ENCODE assay signal across 10 cellular contexts in the genomic region with DNA sequence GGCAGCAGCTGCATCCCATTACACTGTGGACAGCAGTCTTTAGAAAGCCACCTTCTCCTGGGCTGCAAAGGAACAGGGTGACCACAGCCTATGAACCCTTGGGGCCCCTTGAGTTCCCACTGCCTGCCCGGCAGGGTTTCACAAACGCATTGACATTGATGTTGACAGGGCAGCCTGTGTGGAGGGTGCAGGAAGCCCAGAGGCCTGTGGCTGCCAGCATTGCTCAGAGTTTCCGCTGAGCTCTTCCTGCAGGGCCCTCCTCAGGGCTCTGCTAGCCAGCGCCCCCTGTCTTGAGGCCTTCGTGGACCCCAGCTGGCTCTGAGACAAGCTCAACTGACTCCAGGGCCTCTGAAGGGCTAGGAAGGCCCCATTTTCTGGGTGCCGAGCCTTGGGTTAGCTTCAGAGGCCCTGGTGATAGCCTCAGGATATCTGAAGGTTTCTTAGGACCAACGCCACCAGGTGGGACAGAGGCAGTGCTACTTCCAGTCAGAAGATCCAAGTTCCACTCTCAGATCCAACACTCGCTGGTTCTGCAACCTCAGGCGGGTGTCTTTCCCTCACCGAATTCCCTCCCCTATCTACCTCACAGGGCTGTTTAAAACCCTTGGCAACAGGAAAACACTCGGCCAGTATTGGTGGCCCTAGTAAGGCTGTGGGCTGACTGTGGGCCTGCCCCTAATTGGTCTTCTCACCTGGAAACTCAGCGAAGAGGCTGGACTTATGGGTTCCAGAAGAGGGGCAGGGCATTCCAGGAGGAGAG. TPM values are rescaled to one million over a fixed set of nuclear protein-coding genes. Genes with fewer than 3 reads are reported as not detected.
DNase-seq lines count a peak whose midpoint lies in the region; ATAC-seq, FAIRE-seq and TF ChIP-seq lines count a peak whose summit lies in the region.
"Had no signal": no experiment of that assay in that cellular context is flagged by ENCODE, and none has a peak within 500 bp of the region (broad histone marks: within the 10 kb centered on the region; RNA-seq: fewer than 3 reads in every experiment).

No MANE protein-coding gene starts in this region.

- H3K9me3 Mint-ChIP-seq in activated T-helper 17 cell treated with anti-CD3 and anti-CD28 coated beads, Interleukin-2, amount 50 U/mL, for 72 hours: no peaks in the 10 kb centered on the region
- H3K9me3 Mint-ChIP-seq: IgD-negative memory B cell had no signal

- H3K36me3 ChIP-seq in HEK293 (ENCODE audit: control insufficient read depth in 2 of 2, insufficient read depth in 1 of 2, low read length in 2 of 2): no peaks in the 10 kb centered on the region
- no peaks in the 10 kb centered on the region for H3K36me3 ChIP-seq in PC-9 (ENCODE audit: low read depth)
- H3K36me3 ChIP-seq in cardiac muscle cell: no peaks in the 10 kb centered on the region

- CTCF ChIA-PET in HEK293 (lab: Yijun Ruan, JAX) (interaction anchor here (0.6 to 7.7 kb wide), 14 partner anchors 11 to 239 kb away, joined by 3 to 68 read pairs (median 4); a partner anchor contains a TSS), PC-9 (lab: Charles Lee) (interaction anchor here (1.1 to 3.3 kb wide), 10 partner anchors 9 to 220 kb away, joined by 3 to 19 read pairs (median 6); a partner anchor contains a TSS)

- no peak overlapping the region for H3K27ac ChIP-seq in HEK293 (ENCODE audit: extremely low read depth, low read depth, low read length)
- peak overlapping the region; percentile 95 for H3K27ac ChIP-seq in PC-9
- H3K27ac ChIP-seq in cardiac muscle cell: peak overlapping the region; percentile 66

- no peaks in the 10 kb centered on the region for H3K9me2 ChIP-seq in PC-9 (ENCODE audit: insufficient read depth)

- H3K79me2 ChIP-seq in PC-9 (ENCODE audit: low read depth): peaks cover 21% of the 10 kb centered on the region

- peak; percentile 93 for ATAC-seq in activated T-helper 17 cell treated with anti-CD3 and anti-CD28 coated beads, Interleukin-2, amount 50 U/mL, for 72 hours (replicated peaks)

- H3K4me1 ChIP-seq in HEK293 (ENCODE audit: control insufficient read depth, insufficient read depth, low read length) (peaks cover 3% of the 10 kb centered on the region; the same call in 1 of the 2 replicates), PC-9 (replicated peaks; ENCODE audit: insufficient read depth) (peaks cover 94% of the 10 kb centered on the region), cardiac muscle cell (ENCODE audit: low read depth) (peaks cover 60% of the 10 kb centered on the region)

- no peak for FAIRE-seq in urothelium cell line (lab: Jason Lieb, UNC)

- H3K27me3 ChIP-seq in PC-9 (ENCODE audit: insufficient read depth, low read depth) (no peaks in the 10 kb centered on the region), cardiac muscle cell (no peaks in the 10 kb centered on the region)

- BruUV-seq in PC-9 (replicated peaks; lab: Mats Ljungman, UMichigan): TSS peak; percentile 64

- TF ChIP-seq CTCF in HEK293 (tag by site-specific recombination; IDR thresholded peaks at IDR 0.05): peak; percentile 38; the same call in 1 of the 2 replicates
- TF ChIP-seq CTCF in PC-9 (conservative IDR thresholded peaks at IDR 0.05): peak; percentile 61
- TF ChIP-seq CTCF in cardiac muscle cell (IDR thresholded peaks at IDR 0.05; ENCODE audit: low read depth, low read length): peak; percentile 68

- H3K27ac Mint-ChIP-seq in activated T-helper 17 cell treated with anti-CD3 and anti-CD28 coated beads, Interleukin-2, amount 50 U/mL, for 72 hours: peak overlapping the region; percentile 91

- no peaks in the 10 kb centered on the region for H3K27me3 Mint-ChIP-seq in activated T-helper 17 cell treated with anti-CD3 and anti-CD28 coated beads, Interleukin-2, amount 50 U/mL, for 72 hours

- peak overlapping the region; percentile 76 for H3K4me2 ChIP-seq in PC-9

- DNase-seq in Daoy (ENCODE audit: low read depth) (peak; percentile 74), PC-9 (peak; percentile 82 to 88), cardiac muscle cell (ENCODE audit: low read depth in 1 of 2, low spot score in 1 of 2) (peak; percentile 79 to 91), DMS79 (lab: John Stamatoyannopoulos, UW) (no peak), urothelium cell line (ENCODE audit: low spot score) (no peak)
- peak; percentile 57 to 60 for DNase-seq in stimulated activated CD4-positive, alpha-beta T cell treated with anti-CD3 and anti-CD28 coated beads, Interleukin-15, amount 100 ng/mL, for 1 hour (ENCODE audit: low read depth in 1 of 2, low spot score in 1 of 2)

- peaks cover 31% of the 10 kb centered on the region for H3K4me1 Mint-ChIP-seq in activated T-helper 17 cell treated with anti-CD3 and anti-CD28 coated beads, Interleukin-2, amount 50 U/mL, for 72 hours

- peak overlapping the region; percentile 63 for H3K4me3 Mint-ChIP-seq in activated T-helper 17 cell treated with anti-CD3 and anti-CD28 coated beads, Interleukin-2, amount 50 U/mL, for 72 hours
- H3K4me3 Mint-ChIP-seq: IgD-negative memory B cell had no signal

- no peak overlapping the region for H3K4me3 ChIP-seq in HEK293 (ENCODE audit: low read depth, low read length)
- peak overlapping the region; percentile 36; the same call in 1 of the 2 replicates for H3K4me3 ChIP-seq in PC-9
- no peak overlapping the region for H3K4me3 ChIP-seq in cardiac muscle cell

- no peak overlapping the region for H2AFZ ChIP-seq in PC-9

- no peaks in the 10 kb centered on the region for H3K36me3 Mint-ChIP-seq in activated T-helper 17 cell treated with anti-CD3 and anti-CD28 coated beads, Interleukin-2, amount 50 U/mL, for 72 hours (ENCODE audit: low read depth)
- H3K36me3 Mint-ChIP-seq: IgD-negative memory B cell had no signal

- POLR2A ChIA-PET in HEK293 (lab: Yijun Ruan, JAX) (no interaction called here), PC-9 (lab: Charles Lee; ENCODE audit: unreplicated experiment) (interaction anchor here (0.5 to 1.9 kb wide), 9 partner anchors 13 to 548 kb away, joined by 3 to 13 read pairs (median 6); no protein-coding TSS in a partner anchor)

- no peaks in the 10 kb centered on the region for H4K20me1 ChIP-seq in PC-9 (ENCODE audit: insufficient read depth)

- no peaks in the 10 kb centered on the region for H3K9me3 ChIP-seq in HEK293 (ENCODE audit: control insufficient read depth, insufficient read depth, low read depth, low read length)
- 0 out of 2 replicates have a peak, but pooled peaks cover 3% of the 10 kb centered on the region for H3K9me3 ChIP-seq in PC-9 (ENCODE audit: insufficient read depth, low read depth)
- H3K9me3 ChIP-seq in cardiac muscle cell (ENCODE audit: low read depth): no peaks in the 10 kb centered on the region

- intact Hi-C loops in PC-9 (cut with micrococcal nuclease; ENCODE audit: unreplicated experiment): loop anchor here (5.0 kb wide), 1 partner anchor 121 kb away; a partner anchor contains a TSS

- H3F3A ChIP-seq in PC-9 (ENCODE audit: insufficient read depth, low read depth): peaks cover 75% of the 10 kb centered on the region

TF ChIP-seq in HEK293, 187 proteins besides CTCF, POLR2A, EP300 and RAD21:
- TF ChIP-seq, protein P1, sequence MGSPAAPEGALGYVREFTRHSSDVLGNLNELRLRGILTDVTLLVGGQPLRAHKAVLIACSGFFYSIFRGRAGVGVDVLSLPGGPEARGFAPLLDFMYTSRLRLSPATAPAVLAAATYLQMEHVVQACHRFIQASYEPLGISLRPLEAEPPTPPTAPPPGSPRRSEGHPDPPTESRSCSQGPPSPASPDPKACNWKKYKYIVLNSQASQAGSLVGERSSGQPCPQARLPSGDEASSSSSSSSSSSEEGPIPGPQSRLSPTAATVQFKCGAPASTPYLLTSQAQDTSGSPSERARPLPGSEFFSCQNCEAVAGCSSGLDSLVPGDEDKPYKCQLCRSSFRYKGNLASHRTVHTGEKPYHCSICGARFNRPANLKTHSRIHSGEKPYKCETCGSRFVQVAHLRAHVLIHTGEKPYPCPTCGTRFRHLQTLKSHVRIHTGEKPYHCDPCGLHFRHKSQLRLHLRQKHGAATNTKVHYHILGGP (tag by site-specific recombination; IDR thresholded peaks at IDR 0.05): no peak
- TF ChIP-seq, protein P2, sequence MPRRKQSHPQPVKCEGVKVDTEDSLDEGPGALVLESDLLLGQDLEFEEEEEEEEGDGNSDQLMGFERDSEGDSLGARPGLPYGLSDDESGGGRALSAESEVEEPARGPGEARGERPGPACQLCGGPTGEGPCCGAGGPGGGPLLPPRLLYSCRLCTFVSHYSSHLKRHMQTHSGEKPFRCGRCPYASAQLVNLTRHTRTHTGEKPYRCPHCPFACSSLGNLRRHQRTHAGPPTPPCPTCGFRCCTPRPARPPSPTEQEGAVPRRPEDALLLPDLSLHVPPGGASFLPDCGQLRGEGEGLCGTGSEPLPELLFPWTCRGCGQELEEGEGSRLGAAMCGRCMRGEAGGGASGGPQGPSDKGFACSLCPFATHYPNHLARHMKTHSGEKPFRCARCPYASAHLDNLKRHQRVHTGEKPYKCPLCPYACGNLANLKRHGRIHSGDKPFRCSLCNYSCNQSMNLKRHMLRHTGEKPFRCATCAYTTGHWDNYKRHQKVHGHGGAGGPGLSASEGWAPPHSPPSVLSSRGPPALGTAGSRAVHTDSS (tag by site-specific recombination; IDR thresholded peaks at IDR 0.05): no peak
- TF ChIP-seq ZNF510 (tag by site-specific recombination; IDR thresholded peaks at IDR 0.05; ENCODE audit: insufficient replicate concordance) (no peak), ZIC2 (tag by site-specific recombination; IDR thresholded peaks at IDR 0.05) (peak; percentile 93), ZNF114 (tag by site-specific recombination; IDR thresholded peaks at IDR 0.05) (no peak)
TF ChIP-seq in HEK293: peak in this region for 1.

RNA-seq across cellular contexts. Expression of a gene that starts 27.2 kb away (rescaled TPM):
- not detected in 2 replicates for total RNA-seq in Daoy (2014; rRNA removed; shearing (Covaris generic))
- total RNA-seq in PC-9 (2021) (0.68 and 1.2 TPM in 2 replicates), cardiac muscle cell (not detected in 2 replicates)
- not detected for total RNA-seq in activated T-helper 17 cell treated with anti-CD3 and anti-CD28 coated beads, Interleukin-2, amount 50 U/mL, for 72 hours
- polyA plus RNA-seq in cardiac muscle cell: 0.28 TPM in 1 of 2 replicates, not detected in the other
- total RNA-seq: temporal lobe had no signal
- polyA plus RNA-seq: IgD-negative memory B cell had no signal

RNA-seq across cellular contexts. Expression of a gene that starts 50.1 kb away (rescaled TPM):
- 194 and 206 TPM in 2 replicates for total RNA-seq in Daoy (2014; rRNA removed; shearing (Covaris generic))
- 101 and 110 TPM in 2 replicates for total RNA-seq in PC-9 (2021)
- total RNA-seq in activated T-helper 17 cell treated with anti-CD3 and anti-CD28 coated beads, Interleukin-2, amount 50 U/mL, for 72 hours: 10 to 100 TPM in 1 of 2 donors, 1 to 10 TPM in 1; 8.9 to 30.2 TPM
- total RNA-seq in cardiac muscle cell: 46.9 and 65.8 TPM in 2 replicates
- polyA plus RNA-seq in cardiac muscle cell: 139 and 167 TPM in 2 replicates

Comparison
In these comparisons a context has a peak if more than half of its experiments do, and no peak if none do; other contexts are left out.
1. DNase-seq: peak in Daoy (single experiment), PC-9 (2 of 2), cardiac muscle cell (2 of 2) and stimulated activated CD4-positive, alpha-beta T cell treated with anti-CD3 and anti-CD28 coated beads, Interleukin-15, amount 100 ng/mL, for 1 hour (2 of 2); none in DMS79 (single experiment) and urothelium cell line (single experiment).
2. Peak in every context shown above with its lines, with median percentiles within 50 percentile points of each other: CTCF ChIP-seq.